In genomic region chr19:42091300-42092266, GRCh38 we compare ENCODE assay signal across 9 cellular contexts. TPM values are rescaled to one million over a fixed set of nuclear protein-coding genes. Genes with fewer than 3 reads are reported as not detected.
DNase-seq lines count a peak whose midpoint lies in the region; ATAC-seq and TF ChIP-seq lines count a peak whose summit lies in the region.
"Had no signal": no experiment of that assay in that cellular context is flagged by ENCODE, and none has a peak within 500 bp of the region (broad histone marks: within the 10 kb centered on the region; RNA-seq: fewer than 3 reads in every experiment).

No MANE protein-coding gene starts in this region.

- ATAC-seq in stimulated activated naive CD8-positive, alpha-beta T cell treated with anti-CD3 and anti-CD28 coated beads, Interleukin-15, amount 100 ng/mL, for 72 hours = no peak
- no peak for ATAC-seq in stimulated activated naive CD8-positive, alpha-beta T cell treated with anti-CD3 and anti-CD28 coated beads, Interleukin-15, Interleukin-2, amounts not matched to agents 100 U/mL and 50 U/mL, for 24 hours
- no peak for ATAC-seq in activated CD4-positive, CD25-positive, alpha-beta regulatory T cell treated with anti-CD3 and anti-CD28 coated beads, Interleukin-2, amount 50 U/mL, for 24 hours

- peak overlapping the region; percentile 50 to 76 for H3K27ac Mint-ChIP-seq in stimulated activated naive CD8-positive, alpha-beta T cell treated with anti-CD3 and anti-CD28 coated beads, Interleukin-15, amount 100 ng/mL, for 72 hours
- no peak overlapping the region for H3K27ac Mint-ChIP-seq in mesothelial cell of epicardium

- H3K27me3 Mint-ChIP-seq in stimulated activated naive CD8-positive, alpha-beta T cell treated with anti-CD3 and anti-CD28 coated beads, Interleukin-15, amount 100 ng/mL, for 72 hours = no peaks in the 10 kb centered on the region
- H3K27me3 Mint-ChIP-seq in mesothelial cell of epicardium (ENCODE audit: low read depth) = peaks cover 29% of the 10 kb centered on the region

- H3K4me1 Mint-ChIP-seq in stimulated activated naive CD8-positive, alpha-beta T cell treated with anti-CD3 and anti-CD28 coated beads, Interleukin-15, amount 100 ng/mL, for 72 hours = peaks cover 58% of the 10 kb centered on the region
- peaks cover 2% of the 10 kb centered on the region for H3K4me1 Mint-ChIP-seq in mesothelial cell of epicardium

- TF ChIP-seq CTCF in mesothelial cell of epicardium (IDR thresholded peaks at IDR 0.05; ENCODE audit: unreplicated experiment) = no peak

- no peaks in the 10 kb centered on the region for H3K9me3 Mint-ChIP-seq in stimulated activated naive CD8-positive, alpha-beta T cell treated with anti-CD3 and anti-CD28 coated beads, Interleukin-15, amount 100 ng/mL, for 72 hours
- H3K9me3 Mint-ChIP-seq in mesothelial cell of epicardium = no peaks in the 10 kb centered on the region

- peak overlapping the region in 1 of 2 donors; percentile 36 for H3K4me3 Mint-ChIP-seq in stimulated activated naive CD8-positive, alpha-beta T cell treated with anti-CD3 and anti-CD28 coated beads, Interleukin-15, amount 100 ng/mL, for 72 hours
- H3K4me3 Mint-ChIP-seq in mesothelial cell of epicardium = no peak overlapping the region

- DNase-seq in stimulated activated naive CD8-positive, alpha-beta T cell treated with anti-CD3 and anti-CD28 coated beads, Interleukin-15, amount 100 ng/mL, for 72 hours = no peak
- no peak for DNase-seq in stimulated activated naive CD8-positive, alpha-beta T cell treated with anti-CD3 and anti-CD28 coated beads, Interleukin-15, Interleukin-2, amounts not matched to agents 100 U/mL and 50 U/mL, for 24 hours
- DNase-seq in RKO (ENCODE audit: low spot score) = peak; percentile 69
- peak; percentile 26 for DNase-seq in fibroblast of peridontal ligament (ENCODE audit: extremely low read depth)
- no peak for DNase-seq in NCI-H510A (lab: John Stamatoyannopoulos, UW)
- DNase-seq in NK-92 (lab: John Stamatoyannopoulos, UW; ENCODE audit: unreplicated experiment) = no peak
- no peak for DNase-seq in mesothelial cell of epicardium (ENCODE audit: low spot score in 2 of 2, unreplicated experiment in 2 of 2)
- DNase-seq: testis had no signal

- no peaks in the 10 kb centered on the region for H3K36me3 Mint-ChIP-seq in mesothelial cell of epicardium

RNA-seq across cellular contexts. Expression of gene ZNF574, which starts 15.6 kb away (rescaled TPM):
- total RNA-seq in mesothelial cell of epicardium = 20.8 to 21.9 TPM (median 21.3 TPM) in 3 replicates

RNA-seq across cellular contexts. Expression of gene GRIK5, which starts 21.6 kb away (rescaled TPM):
- total RNA-seq in mesothelial cell of epicardium = 38.3 to 39.9 TPM (median 39.2 TPM) in 3 replicates

RNA-seq across cellular contexts. Expression of gene POU2F2, which starts 40.7 kb away (rescaled TPM):
- 0.65 to 0.93 TPM (median 0.66 TPM) in 3 replicates for total RNA-seq in mesothelial cell of epicardium

Comparison
In these comparisons a context has a peak if more than half of its experiments do, and no peak if none do; other contexts are left out.
1. DNase-seq: peak in RKO (single experiment) and fibroblast of peridontal ligament (single experiment); none in stimulated activated naive CD8-positive, alpha-beta T cell treated with anti-CD3 and anti-CD28 coated beads, Interleukin-15, amount 100 ng/mL, for 72 hours (0 of 2), stimulated activated naive CD8-positive, alpha-beta T cell treated with anti-CD3 and anti-CD28 coated beads, Interleukin-15, Interleukin-2, amounts not matched to agents 100 U/mL and 50 U/mL, for 24 hours (single experiment), NCI-H510A (single experiment), NK-92 (single experiment) and mesothelial cell of epicardium (0 of 2).